ENCODE assay signal across 14 cellular contexts in the genomic region with DNA sequence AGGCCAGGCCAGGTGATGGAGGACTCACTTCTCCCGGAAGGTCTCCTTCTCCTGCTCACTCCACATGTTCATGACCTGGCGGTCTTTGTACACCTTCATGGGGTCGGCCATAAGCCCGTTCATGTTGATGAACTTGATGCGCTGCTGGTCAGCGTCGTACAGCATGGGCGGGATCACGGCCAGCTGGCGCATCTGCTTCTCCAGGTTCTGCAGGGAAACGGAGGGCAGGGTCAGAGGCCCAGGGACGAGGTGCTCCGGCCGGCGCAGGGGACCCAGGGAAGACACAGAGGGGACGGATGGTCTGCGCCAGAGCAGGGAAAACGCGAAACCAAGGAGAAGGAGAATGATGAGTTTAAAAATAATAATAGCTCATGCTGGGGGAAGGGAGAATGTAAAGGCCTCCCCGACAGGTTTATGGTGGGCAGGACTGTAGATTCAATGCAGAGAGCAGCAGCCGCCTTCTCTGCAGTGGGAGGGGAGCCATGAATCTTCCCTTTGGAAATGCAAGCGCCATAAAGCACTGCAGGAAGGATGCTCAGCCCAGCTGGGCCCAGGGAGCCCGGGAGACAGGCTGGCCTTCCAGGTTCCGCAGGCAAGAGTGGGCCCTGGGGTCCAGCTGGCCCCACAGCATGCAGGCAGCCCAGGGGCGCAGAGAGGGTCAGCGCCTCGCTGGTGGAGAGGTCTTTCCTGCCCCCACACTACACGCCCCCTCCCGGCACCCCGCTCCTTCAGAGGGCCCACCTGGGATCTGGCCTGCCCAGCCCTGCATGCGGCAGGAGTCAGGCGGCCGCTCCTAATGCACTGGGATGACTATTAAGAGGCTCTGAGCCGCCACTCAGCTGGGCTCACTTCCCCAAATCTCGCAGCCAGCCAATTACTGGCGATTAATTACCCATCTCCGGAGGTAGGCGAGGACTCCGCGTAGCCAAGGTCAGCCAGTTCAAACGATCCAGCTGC.
DNase-seq lines count a peak whose midpoint lies in the region; ATAC-seq and TF ChIP-seq lines count a peak whose summit lies in the region.
"Had no signal": no experiment of that assay in that cellular context is flagged by ENCODE, and none has a peak within 500 bp of the region (broad histone marks: within the 10 kb centered on the region; RNA-seq: fewer than 3 reads in every experiment).

No MANE protein-coding gene starts in this region.

- in situ Hi-C loops in mammary epithelial cell (cut with MboI; ENCODE audit: low sequenced_read_pairs in 2 of 2) = no loop called here

- intact Hi-C loops in breast epithelium (cut with DNase I; ENCODE audit: low total_unique reads) = no loop called here
- intact Hi-C loops in mammary epithelial cell (cut with micrococcal nuclease) = no loop called here
- intact Hi-C loops in mucosa of descending colon (cut with DNase I, micrococcal nuclease) = no loop called here

- no peaks in the 10 kb centered on the region for H3K9me3 ChIP-seq in breast epithelium
- H3K9me3 ChIP-seq in mammary epithelial cell (replicated peaks; ENCODE audit: insufficient read depth, low read length) = no peaks in the 10 kb centered on the region
- H3K9me3 ChIP-seq in mucosa of descending colon = no peaks in the 10 kb centered on the region
- no peaks in the 10 kb centered on the region for H3K9me3 ChIP-seq in upper lobe of left lung

- no peaks in the 10 kb centered on the region for H4K20me1 ChIP-seq in mammary epithelial cell (ENCODE audit: insufficient read depth, low read length)

- no peak for ATAC-seq in central memory CD8-positive, alpha-beta T cell (replicated peaks; ENCODE audit: extremely low read depth, poor library complexity, severe bottlenecking)
- ATAC-seq in mucosa of descending colon = no peak
- no peak for ATAC-seq in upper lobe of left lung (ENCODE audit: low FRiP score in 2 of 2)
- ATAC-seq in HG03342 (IDR thresholded peaks at IDR 0.05; ENCODE audit: unreplicated experiment) = no peak
- ATAC-seq in GM19452 (IDR thresholded peaks at IDR 0.05; ENCODE audit: unreplicated experiment) = no peak
- ATAC-seq: effector memory CD8-positive, alpha-beta T cell had no signal

- H3K4me3 ChIP-seq in breast epithelium (no peak overlapping the region), mammary epithelial cell (replicated peaks in 1 of 3; ENCODE audit: insufficient read depth in 1 of 3, low read depth in 2 of 3, low read length in 3 of 3) (no peak overlapping the region), mucosa of descending colon (no peak overlapping the region), upper lobe of left lung (no peak overlapping the region)

- H3K27ac Mint-ChIP-seq in central memory CD8-positive, alpha-beta T cell (ENCODE audit: low read depth) = peak overlapping the region; percentile 35
- H3K27ac Mint-ChIP-seq: activated CD4-positive, alpha-beta memory T cell treated with anti-CD3 and anti-CD28 coated beads for 36 hours; activated naive CD8-positive, alpha-beta T cell; stimulated activated naive CD8-positive, alpha-beta T cell treated with anti-CD3 and anti-CD28 coated beads, Interleukin-15, Interleukin-2, amounts not matched to agents 100 ng/mL and 50 ng/mL, for 24 hours had no signal

- CTCF ChIA-PET in mammary epithelial cell (lab: Charles Lee; ENCODE audit: low non-redundant PET) = interaction anchor here (0.6 kb wide), 1 partner anchor 97 kb away, joined by 3 read pairs; no protein-coding TSS in a partner anchor

- H3K4me2 ChIP-seq in mammary epithelial cell (ENCODE audit: insufficient read depth, low read depth, low read length) = no peak overlapping the region

- H3K79me2 ChIP-seq in mammary epithelial cell (ENCODE audit: insufficient read depth, low read length) = no peaks in the 10 kb centered on the region

- WGBS in mammary epithelial cell (ENCODE audit: low coverage, missing lambda C conversion rate) = 94% methylated on average over 28 of the region's 41 CpGs
- 83% methylated on average over 30 to 35 of the region's 41 CpGs for WGBS in upper lobe of left lung, 2 donors

- H3K36me3 Mint-ChIP-seq in central memory CD8-positive, alpha-beta T cell (ENCODE audit: insufficient read depth) = peaks cover 20% of the 10 kb centered on the region
- H3K36me3 Mint-ChIP-seq: activated naive CD8-positive, alpha-beta T cell had no signal

- H3K27me3 ChIP-seq in breast epithelium = no peaks in the 10 kb centered on the region
- no peaks in the 10 kb centered on the region for H3K27me3 ChIP-seq in mammary epithelial cell (ENCODE audit: insufficient read depth, low read length)
- H3K27me3 ChIP-seq in upper lobe of left lung = no peaks in the 10 kb centered on the region

- H3K27me3 Mint-ChIP-seq in central memory CD8-positive, alpha-beta T cell = no peaks in the 10 kb centered on the region
- H3K27me3 Mint-ChIP-seq: activated CD4-positive, alpha-beta memory T cell treated with anti-CD3 and anti-CD28 coated beads for 36 hours; activated naive CD8-positive, alpha-beta T cell; effector memory CD8-positive, alpha-beta T cell; stimulated activated naive CD8-positive, alpha-beta T cell treated with anti-CD3 and anti-CD28 coated beads, Interleukin-15, Interleukin-2, amounts not matched to agents 100 ng/mL and 50 ng/mL, for 24 hours had no signal

- dilution Hi-C loops in mammary epithelial cell (cut with HindIII; ENCODE audit: low sequenced_read_pairs) = no loop called here

- BruUV-seq in mammary epithelial cell (replicated peaks; lab: Mats Ljungman, UMichigan) = no TSS peak

- H3K4me1 ChIP-seq in breast epithelium (peaks cover 12 to 13% of the 10 kb centered on the region in 2 donors), mammary epithelial cell (ENCODE audit: insufficient read depth, low read length) (peaks cover 23% of the 10 kb centered on the region), mucosa of descending colon (ENCODE audit: low read depth) (peaks cover 32% of the 10 kb centered on the region), upper lobe of left lung (peaks cover 54 to 64% (median 61%) of the 10 kb centered on the region in 4 donors)

- no peak for TF ChIP-seq CTCF in breast epithelium (IDR thresholded peaks at IDR 0.05)
- TF ChIP-seq CTCF in mammary epithelial cell (conservative IDR thresholded peaks at IDR 0.05 in 1 of 2, IDR thresholded peaks at IDR 0.05 in 1 of 2; ENCODE audit: extremely low read depth in 1 of 2, insufficient read depth in 1 of 2, low read depth in 1 of 2, low read length in 2 of 2) = no peak
- TF ChIP-seq CTCF in mucosa of descending colon (IDR thresholded peaks at IDR 0.05) = no peak
- no peak for TF ChIP-seq CTCF in upper lobe of left lung (IDR thresholded peaks at IDR 0.05)

- TF ChIP-seq POLR2A in breast epithelium (IDR thresholded peaks at IDR 0.05) = no peak
- TF ChIP-seq POLR2A in upper lobe of left lung (IDR thresholded peaks at IDR 0.05) = no peak

- H3K36me3 ChIP-seq in breast epithelium = no peaks in the 10 kb centered on the region
- peaks cover 19% of the 10 kb centered on the region for H3K36me3 ChIP-seq in mammary epithelial cell (ENCODE audit: insufficient read depth, low read length)
- no peaks in the 10 kb centered on the region for H3K36me3 ChIP-seq in mucosa of descending colon (ENCODE audit: low read depth)
- peaks cover 24 to 59% (median 47%) of the 10 kb centered on the region in 4 donors for H3K36me3 ChIP-seq in upper lobe of left lung

- H3K27ac ChIP-seq in breast epithelium (peak overlapping the region; percentile 55 to 88), mammary epithelial cell (ENCODE audit: insufficient read depth, low read depth, low read length) (no peak overlapping the region), upper lobe of left lung (peak overlapping the region; percentile 68 to 79 (median 74))

- H3K4me1 Mint-ChIP-seq in central memory CD8-positive, alpha-beta T cell = peaks cover 31% of the 10 kb centered on the region

- H2AFZ ChIP-seq in mammary epithelial cell (ENCODE audit: low read depth, low read length) = no peak overlapping the region

- H3K9ac ChIP-seq in mammary epithelial cell (ENCODE audit: insufficient read depth, low read length) = no peak overlapping the region

- H3K4me3 Mint-ChIP-seq in central memory CD8-positive, alpha-beta T cell = no peak overlapping the region
- H3K4me3 Mint-ChIP-seq: activated CD4-positive, alpha-beta memory T cell treated with anti-CD3 and anti-CD28 coated beads for 36 hours; activated naive CD8-positive, alpha-beta T cell; effector memory CD8-positive, alpha-beta T cell; stimulated activated naive CD8-positive, alpha-beta T cell treated with anti-CD3 and anti-CD28 coated beads, Interleukin-15, Interleukin-2, amounts not matched to agents 100 ng/mL and 50 ng/mL, for 24 hours had no signal

- DNase-seq in breast epithelium (ENCODE audit: low spot score in 2 of 2) = no peak
- DNase-seq in mammary epithelial cell = no peak
- DNase-seq in central memory CD8-positive, alpha-beta T cell (ENCODE audit: low spot score in 2 of 2) = no peak
- DNase-seq in mucosa of descending colon = peak in 2 of 3 donors; percentile 27 to 50
- DNase-seq in upper lobe of left lung = peak in 1 of 2 donors; percentile 79
- DNase-seq in activated CD4-positive, alpha-beta T cell treated with anti-CD3 and anti-CD28 coated beads, Interleukin-2, amount 50 U/mL, for 4 hours = no peak
- DNase-seq: ACHN; activated CD4-positive, alpha-beta memory T cell treated with anti-CD3 and anti-CD28 coated beads for 36 hours; effector memory CD8-positive, alpha-beta T cell; stimulated activated CD4-positive, alpha-beta T cell treated with anti-CD3 and anti-CD28 coated beads, Interleukin-2, amount 100 ng/mL, for 24 hours had no signal

- no peak for TF ChIP-seq EP300 in upper lobe of left lung (IDR thresholded peaks at IDR 0.05)

- no peaks in the 10 kb centered on the region for H3K9me3 Mint-ChIP-seq in central memory CD8-positive, alpha-beta T cell
- H3K9me3 Mint-ChIP-seq: effector memory CD8-positive, alpha-beta T cell; stimulated activated naive CD8-positive, alpha-beta T cell treated with anti-CD3 and anti-CD28 coated beads, Interleukin-15, Interleukin-2, amounts not matched to agents 100 ng/mL and 50 ng/mL, for 24 hours had no signal

Comparison
In these comparisons a context has a peak if more than half of its experiments do, and no peak if none do; other contexts are left out.
1. DNase-seq: peak in mucosa of descending colon (2 of 3); none in breast epithelium (0 of 2), mammary epithelial cell (single experiment), central memory CD8-positive, alpha-beta T cell (0 of 2) and activated CD4-positive, alpha-beta T cell treated with anti-CD3 and anti-CD28 coated beads, Interleukin-2, amount 50 U/mL, for 4 hours (0 of 2).